ENCODE assay signal across 18 cellular contexts in the genomic region with DNA sequence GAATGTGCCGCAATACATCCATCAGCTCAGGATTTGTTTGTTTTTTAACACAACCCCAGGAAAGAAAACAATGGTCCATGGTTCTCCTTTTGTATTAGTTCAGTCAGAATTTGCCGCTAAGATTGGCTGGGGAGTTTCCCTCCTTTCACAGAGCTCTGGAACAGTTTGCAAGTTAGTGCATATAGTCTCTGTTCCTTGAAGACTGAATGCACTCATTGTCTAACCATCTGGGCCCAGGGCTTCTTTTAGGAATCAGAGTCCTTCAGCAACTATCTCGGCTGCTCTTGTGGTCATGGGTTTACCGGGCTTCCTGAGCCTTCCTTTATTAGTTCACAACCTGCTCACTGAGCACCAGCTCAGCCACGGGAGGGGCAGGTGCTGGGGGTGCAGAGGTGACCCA. TPM values are rescaled to one million over a fixed set of nuclear protein-coding genes. Genes with fewer than 3 reads are reported as not detected.
DNase-seq lines count a peak whose midpoint lies in the region.
"Had no signal": no experiment of that assay in that cellular context is flagged by ENCODE, and none has a peak within 500 bp of the region (broad histone marks: within the 10 kb centered on the region; RNA-seq: fewer than 3 reads in every experiment).

No MANE protein-coding gene starts in this region.

- H3K27me3 Mint-ChIP-seq in activated T-cell treated with anti-CD3 and anti-CD28 coated beads, Interleukin-2, amount 50 U/mL, for 24 hours: no peaks in the 10 kb centered on the region
- H3K27me3 Mint-ChIP-seq in dendritic cell treated with granulocyte-macrophage colony-stimulating factor and Interleukin-4, amounts not matched to agents 40 ng/mL and 50 ng/mL, for 4 days: no peaks in the 10 kb centered on the region

- H2BK5ac ChIP-seq in neuronal stem cell (ENCODE audit: low read length): no peak overlapping the region

- H3K4ac ChIP-seq in neuronal stem cell (ENCODE audit: low read length): no peak overlapping the region

- no peaks in the 10 kb centered on the region for H3K79me1 ChIP-seq in neuronal stem cell (ENCODE audit: low read depth, low read length)

- no peak overlapping the region for H3K23ac ChIP-seq in neuronal stem cell (ENCODE audit: low read depth, low read length, poor library complexity)

- in situ Hi-C loops in ACHN (cut with HindIII; ENCODE audit: low pct_ligation_motif_present, low pct_unique_long_range_greater_than_20kb, low sequenced_read_pairs): no loop called here

- H3K4me2 ChIP-seq in neuronal stem cell (ENCODE audit: insufficient read depth, low read length, poor library complexity, severe bottlenecking): no peak overlapping the region

- peak overlapping the region; percentile 8 for H3K27ac Mint-ChIP-seq in activated T-cell treated with anti-CD3 and anti-CD28 coated beads, Interleukin-2, amount 50 U/mL, for 24 hours
- H3K27ac Mint-ChIP-seq in dendritic cell treated with granulocyte-macrophage colony-stimulating factor and Interleukin-4, amounts not matched to agents 40 ng/mL and 50 ng/mL, for 4 days: peak overlapping the region; percentile 1

- H3K18ac ChIP-seq in neuronal stem cell (ENCODE audit: low read length): no peak overlapping the region

- peaks cover 0 to 7% of the 10 kb centered on the region in 2 donors for H3K4me1 ChIP-seq in neuronal stem cell (ENCODE audit: control insufficient read depth in 2 of 2, insufficient read depth in 1 of 2, low read depth in 1 of 2, low read length in 2 of 2)

- H3K9ac ChIP-seq in neuronal stem cell (ENCODE audit: low read depth, low read length, poor library complexity): no peak overlapping the region

- H4K8ac ChIP-seq in neuronal stem cell (ENCODE audit: low read depth, low read length): no peak overlapping the region

- H3K4me3 Mint-ChIP-seq in activated T-cell treated with anti-CD3 and anti-CD28 coated beads, Interleukin-2, amount 50 U/mL, for 24 hours: no peak overlapping the region
- no peak overlapping the region for H3K4me3 Mint-ChIP-seq in dendritic cell treated with granulocyte-macrophage colony-stimulating factor and Interleukin-4, amounts not matched to agents 40 ng/mL and 50 ng/mL, for 4 days

- intact Hi-C loops in dendritic cell treated with granulocyte-macrophage colony-stimulating factor and Interleukin-4, amounts not matched to agents 40 ng/mL and 50 ng/mL, for 4 days (cut with micrococcal nuclease): no loop called here

- H4K91ac ChIP-seq in neuronal stem cell (ENCODE audit: low read depth, low read length, poor library complexity): no peak overlapping the region

- no peak overlapping the region for H2BK15ac ChIP-seq in neuronal stem cell (ENCODE audit: low read length)

- no peaks in the 10 kb centered on the region for H3K9me3 Mint-ChIP-seq in activated T-cell treated with anti-CD3 and anti-CD28 coated beads, Interleukin-2, amount 50 U/mL, for 24 hours
- no peaks in the 10 kb centered on the region for H3K9me3 Mint-ChIP-seq in dendritic cell treated with granulocyte-macrophage colony-stimulating factor and Interleukin-4, amounts not matched to agents 40 ng/mL and 50 ng/mL, for 4 days

- WGBS in neuronal stem cell (ENCODE audit: extremely low coverage in 2 of 2, insufficient read length in 2 of 2, insufficient replicate concordance in 1 of 2), 2 donors: no CpG with 5 or more reads among the region's 5 CpGs

- peaks cover 0 to 24% of the 10 kb centered on the region in 2 donors for H3K36me3 ChIP-seq in neuronal stem cell (replicated peaks in 1 of 2; ENCODE audit: control insufficient read depth in 2 of 2, insufficient read depth in 2 of 2, low read length in 2 of 2)

- H2AK5ac ChIP-seq in neuronal stem cell (ENCODE audit: low read depth, low read length): no peak overlapping the region

- no peak overlapping the region for H2AFZ ChIP-seq in neuronal stem cell (ENCODE audit: low read length)

- H3K36me3 Mint-ChIP-seq in activated T-cell treated with anti-CD3 and anti-CD28 coated beads, Interleukin-2, amount 50 U/mL, for 24 hours (ENCODE audit: low read depth): peaks cover 91% of the 10 kb centered on the region
- H3K36me3 Mint-ChIP-seq in dendritic cell treated with granulocyte-macrophage colony-stimulating factor and Interleukin-4, amounts not matched to agents 40 ng/mL and 50 ng/mL, for 4 days (ENCODE audit: low read depth): peaks cover 83% of the 10 kb centered on the region

- H3K14ac ChIP-seq in neuronal stem cell (ENCODE audit: low read length): no peak overlapping the region

- no peak overlapping the region for H3K4me3 ChIP-seq in neuronal stem cell (ENCODE audit: low read length in 2 of 2)

- no peak for DNase-seq in activated T-cell treated with anti-CD3 and anti-CD28 coated beads, Interleukin-2, amount 50 U/mL, for 24 hours
- no peak for DNase-seq in activated T-cell treated with anti-CD3 and anti-CD28 coated beads, Interleukin-2, amount 50 U/mL, for 1 hour
- DNase-seq in neuronal stem cell (ENCODE audit: low spot score) (peak; percentile 33), ACHN (no peak), SKM-1 treated with dmso at 0.1 percent for 144 hours (lab: John Stamatoyannopoulos, UW; ENCODE audit: unreplicated experiment) (no peak)
- DNase-seq in stimulated activated CD4-positive, alpha-beta T cell treated with anti-CD3 and anti-CD28 coated beads, Interleukin-4, amount 100 ng/mL, for 24 hours: no peak
- DNase-seq: COR-L47, DMS153, EL, KBM-7, MV-4-11, NCI-H1417, NCI-H1930, NCI-H2171, NCI-H446, OCI-M1 had no signal

- H2BK120ac ChIP-seq in neuronal stem cell (ENCODE audit: low read depth, low read length): no peak overlapping the region

- peak overlapping the region; percentile 72 for H3K27ac ChIP-seq in neuronal stem cell (replicated peaks; ENCODE audit: low read length)
- H3K27ac ChIP-seq: C4-2B had no signal

- no peaks in the 10 kb centered on the region for H3K4me1 Mint-ChIP-seq in activated T-cell treated with anti-CD3 and anti-CD28 coated beads, Interleukin-2, amount 50 U/mL, for 24 hours (ENCODE audit: low read depth)
- peaks cover 17% of the 10 kb centered on the region for H3K4me1 Mint-ChIP-seq in dendritic cell treated with granulocyte-macrophage colony-stimulating factor and Interleukin-4, amounts not matched to agents 40 ng/mL and 50 ng/mL, for 4 days (ENCODE audit: low read depth)

- H3K9me3 ChIP-seq in neuronal stem cell (replicated peaks in 1 of 2; ENCODE audit: control insufficient read depth in 2 of 2, insufficient read depth in 1 of 2, low read depth in 1 of 2, low read length in 2 of 2): no peaks in the 10 kb centered on the region

- no peaks in the 10 kb centered on the region for H3K27me3 ChIP-seq in neuronal stem cell (ENCODE audit: control insufficient read depth in 3 of 3, insufficient read depth in 3 of 3, low read depth in 1 of 3, low read length in 3 of 3)

- no peak overlapping the region for H2BK12ac ChIP-seq in neuronal stem cell (ENCODE audit: low read length)

RNA-seq across cellular contexts. Expression of a gene that starts 56.6 kb away (rescaled TPM):
- polyA plus RNA-seq in neuronal stem cell (2013, experiment 1 of 2): 12.6 TPM
- 12.9 TPM for polyA plus RNA-seq in neuronal stem cell (2013, experiment 2 of 2)
